8 cellular contexts compared by ENCODE assay signal in the genomic region with DNA sequence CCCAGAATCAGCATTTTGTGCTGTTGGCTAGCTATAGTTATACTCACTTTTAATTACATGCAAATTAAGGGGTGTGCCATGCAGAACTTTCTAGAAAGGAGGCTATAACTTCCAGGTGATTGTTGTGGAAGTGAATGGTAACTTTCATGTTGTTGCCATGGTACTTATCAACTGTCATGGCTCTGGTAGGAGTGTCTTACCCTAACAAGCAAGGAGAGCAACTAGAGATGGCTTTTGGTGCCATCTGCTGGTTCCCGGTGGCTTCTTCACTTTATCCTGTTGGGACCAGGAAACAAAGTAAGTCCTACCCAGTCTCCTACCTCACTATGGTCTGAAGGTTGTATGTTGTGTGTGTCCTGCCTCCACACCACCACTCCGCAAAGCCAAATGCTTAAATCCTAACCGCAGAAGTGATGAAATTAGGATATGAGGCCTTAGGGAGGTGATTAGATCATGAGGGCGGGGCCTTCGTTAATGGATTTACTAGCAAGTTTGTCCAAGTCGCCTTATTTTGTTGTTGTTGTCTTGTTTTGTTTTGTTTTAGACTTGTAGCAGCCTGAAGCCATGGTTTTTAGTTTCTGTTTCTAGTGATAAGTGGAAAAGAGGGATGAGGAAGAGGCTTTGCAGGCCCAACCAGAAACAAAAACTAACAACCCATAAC. TPM values are rescaled to one million over a fixed set of nuclear protein-coding genes. Genes with fewer than 3 reads are reported as not detected.
DNase-seq lines count a peak whose midpoint lies in the region; ATAC-seq and TF ChIP-seq lines count a peak whose summit lies in the region.

No MANE protein-coding gene starts in this region.

- no peak overlapping the region for H3K4me3 ChIP-seq in WERI-Rb-1 (ENCODE audit: low read depth, low read length)
- no peak overlapping the region for H3K4me3 ChIP-seq in breast epithelium

- intact Hi-C loops in breast epithelium (cut with DNase I; ENCODE audit: low total_unique reads): loop anchor here (10.0 kb wide), 1 partner anchor 171 kb away; a partner anchor contains a TSS

- H3K4me1 ChIP-seq in breast epithelium: no peaks in the 10 kb centered on the region

- no peaks in the 10 kb centered on the region for H3K36me3 Mint-ChIP-seq in immature natural killer cell

- H3K27me3 ChIP-seq in WERI-Rb-1 (ENCODE audit: insufficient read depth, low read depth, severe bottlenecking) (no peaks in the 10 kb centered on the region), breast epithelium (no peaks in the 10 kb centered on the region)

- TF ChIP-seq CTCF in WERI-Rb-1 (IDR thresholded peaks at IDR 0.05; ENCODE audit: low read depth, low read length): peak; percentile 92
- peak; percentile 45 to 85 (median 83) for TF ChIP-seq CTCF in breast epithelium (IDR thresholded peaks at IDR 0.05)

- peak overlapping the region; percentile 36 to 91 (median 84) for H3K27ac Mint-ChIP-seq in immature natural killer cell

- no peak for TF ChIP-seq POLR2A in breast epithelium (IDR thresholded peaks at IDR 0.05)

- no peaks in the 10 kb centered on the region for H3K9me3 Mint-ChIP-seq in immature natural killer cell

- DNase-seq in DMS79 treated with DMSO at 0.1 percent for 48 hours (lab: John Stamatoyannopoulos, UW): peak; percentile 74
- DNase-seq in NCI-H345 (lab: John Stamatoyannopoulos, UW): peak; percentile 86
- peak; percentile 85 for DNase-seq in WERI-Rb-1
- DNase-seq in breast epithelium (ENCODE audit: low spot score in 2 of 2): peak; percentile 79 to 85
- peak; percentile 82 to 86 (median 84) for DNase-seq in immature natural killer cell
- peak; percentile 68 to 86 (median 75) for DNase-seq in stimulated activated CD4-positive, alpha-beta T cell treated with anti-CD3 and anti-CD28 coated beads, Interleukin-12 subunit alpha, Interleukin-12 subunit beta, amount 100 ng/mL, for 48 hours (ENCODE audit: low read depth in 2 of 3, low spot score in 1 of 3)

- H3K27ac ChIP-seq in WERI-Rb-1 (no peak overlapping the region), breast epithelium (peak overlapping the region; percentile 6 to 30)

- H3K4me1 Mint-ChIP-seq in immature natural killer cell: peaks cover 17 to 22% of the 10 kb centered on the region in 2 donors

- H3K9me3 ChIP-seq in WERI-Rb-1 (ENCODE audit: severe bottlenecking): no peaks in the 10 kb centered on the region
- no peaks in the 10 kb centered on the region for H3K9me3 ChIP-seq in breast epithelium

- H3K36me3 ChIP-seq in WERI-Rb-1 (no peaks in the 10 kb centered on the region; the same call in 1 of the 2 replicates), breast epithelium (no peaks in the 10 kb centered on the region)

- H3K27me3 Mint-ChIP-seq in immature natural killer cell (ENCODE audit: low read depth in 3 of 3): peaks cover 0 to 6% (median 0%) of the 10 kb centered on the region in 3 donors

- ATAC-seq in HG02981 (IDR thresholded peaks at IDR 0.05; ENCODE audit: unreplicated experiment) (peak; percentile 44), HG03457 (IDR thresholded peaks at IDR 0.05; ENCODE audit: unreplicated experiment) (no peak)

- H3K4me3 Mint-ChIP-seq in immature natural killer cell: peak overlapping the region in 1 of 5 donors; percentile 9

RNA-seq across cellular contexts. Expression of a gene that starts 22.6 kb away (rescaled TPM):
- total RNA-seq in breast epithelium: 10 to 100 TPM; 18.7 to 27.1 (median 19.7) TPM
- 10 to 100 TPM; 12.2 to 17.2 (median 14.2) TPM for polyA plus RNA-seq in immature natural killer cell

RNA-seq across cellular contexts. Expression of a gene that starts 27.7 kb away (rescaled TPM):
- total RNA-seq in breast epithelium: 10 to 100 TPM; 10.5 to 26.7 (median 20.8) TPM
- polyA plus RNA-seq in immature natural killer cell: 1 to 10 TPM; 4.5 to 7.4 (median 6.1) TPM

RNA-seq across cellular contexts. Expression of a gene that starts 31.5 kb away (rescaled TPM):
- 100 to 1,000 TPM; 381 to 489 (median 475) TPM for total RNA-seq in breast epithelium
- 1,000 to 10,000 TPM in 1 of 3 donors, 100 to 1,000 TPM in 2; 610 to 1,222 (median 775) TPM for polyA plus RNA-seq in immature natural killer cell

RNA-seq across cellular contexts. Expression of a gene that starts 38.9 kb away (rescaled TPM):
- 100 to 1,000 TPM in 1 of 3 donors, 10 to 100 TPM in 2; 71.3 to 114 (median 73.4) TPM for total RNA-seq in breast epithelium
- 100 to 1,000 TPM; 143 to 227 (median 183) TPM for polyA plus RNA-seq in immature natural killer cell
